Comparison of ENCODE assay signal across 7 cellular contexts in the genomic region with DNA sequence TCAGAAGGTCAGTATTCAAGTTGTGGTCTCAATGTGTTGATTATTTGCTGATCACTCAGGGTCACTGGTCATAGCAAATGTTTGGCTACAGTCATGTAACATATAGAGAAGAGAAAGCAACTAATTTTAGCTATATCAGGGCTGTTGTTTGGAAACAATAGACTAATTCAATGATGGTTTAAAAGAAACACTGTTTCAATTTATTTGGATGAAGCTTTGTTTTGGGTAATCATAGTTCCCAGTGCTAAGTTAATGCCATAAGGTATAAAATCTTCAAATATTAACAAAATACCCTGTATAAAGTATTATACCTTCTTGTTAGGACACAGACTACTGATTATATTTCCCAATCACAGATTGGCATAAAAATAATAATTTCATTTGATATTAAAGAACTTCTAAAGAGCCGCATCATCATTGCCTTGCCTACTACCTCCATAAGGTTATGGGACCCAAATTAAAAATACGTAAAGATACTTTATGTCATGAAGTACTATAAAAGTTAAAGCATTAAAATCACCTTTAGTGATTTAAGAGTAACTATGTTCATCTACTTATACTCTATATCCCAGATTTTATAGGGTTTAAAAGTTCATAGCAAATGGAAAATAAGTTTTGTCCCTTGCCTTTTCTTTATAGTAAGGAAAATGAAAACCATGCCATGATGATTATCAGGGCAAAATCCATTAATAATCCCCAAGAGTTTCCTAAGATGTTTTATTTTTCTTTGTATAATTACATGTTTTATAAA.
DNase-seq lines count a peak whose midpoint lies in the region; ATAC-seq, FAIRE-seq and TF ChIP-seq lines count a peak whose summit lies in the region.

No MANE protein-coding gene starts in this region.

- peaks cover 64% of the 10 kb centered on the region for H3K36me3 ChIP-seq in RWPE2 (ENCODE audit: low read depth)

- H3K4me3 ChIP-seq in RWPE2 (ENCODE audit: severe bottlenecking), result peak overlapping the region; percentile 15
- peak overlapping the region; percentile 72 for H3K4me3 ChIP-seq in epithelial cell of esophagus (ENCODE audit: low read length)
- peak overlapping the region; percentile 82 for H3K4me3 ChIP-seq in skeletal muscle cell (ENCODE audit: low read depth, low read length)

- H3K27ac ChIP-seq in RWPE2 (ENCODE audit: poor library complexity, severe bottlenecking), result peak overlapping the region; percentile 94

- H3K9me3 ChIP-seq in RWPE2 (ENCODE audit: severe bottlenecking), result no peaks in the 10 kb centered on the region

- H3K27me3 ChIP-seq in RWPE2 (ENCODE audit: insufficient read depth, poor library complexity, severe bottlenecking), result no peaks in the 10 kb centered on the region

- DNase-seq in GM19239 (ENCODE audit: insufficient read length, low spot score) (no peak), RWPE2 (ENCODE audit: low spot score) (no peak), epithelial cell of esophagus (ENCODE audit: low read depth) (no peak), skeletal muscle cell (ENCODE audit: low read depth) (no peak), EL (no peak), NCI-H82 (lab: John Stamatoyannopoulos, UW) (no peak)

- H3K4me1 ChIP-seq in RWPE2 (ENCODE audit: insufficient read depth, poor library complexity, severe bottlenecking), result peaks cover 82% of the 10 kb centered on the region

- TF ChIP-seq CTCF in RWPE2 (IDR thresholded peaks at IDR 0.05; ENCODE audit: poor library complexity, severe bottlenecking) (no peak), epithelial cell of esophagus (IDR thresholded peaks at IDR 0.05; ENCODE audit: insufficient read depth, low read depth, low read length, missing control alignments) (no peak)

- peak; percentile 49 for FAIRE-seq in GM19239 (lab: Jason Lieb, UNC)

- ATAC-seq in RWPE2 (ENCODE audit: low read depth) (no peak), HG03159 (IDR thresholded peaks at IDR 0.05; ENCODE audit: unreplicated experiment) (no peak)

Comparison
In these comparisons a context has a peak if more than half of its experiments do, and no peak if none do; other contexts are left out.
1. H3K4me3 ChIP-seq: peak in every context shown above with its lines; median percentile 82 in skeletal muscle cell; 72 in epithelial cell of esophagus; 15 in RWPE2.